In genomic region chr11:126268708-126269579, GRCh38 we compare ENCODE assay signal across 8 cellular contexts. TPM values are rescaled to one million over a fixed set of nuclear protein-coding genes. Genes with fewer than 3 reads are reported as not detected.
DNase-seq lines count a peak whose midpoint lies in the region; ATAC-seq and TF ChIP-seq lines count a peak whose summit lies in the region.

TSS of gene FOXRED1 (plus strand) at chr11:126269154. CDS start at chr11:126269207, 53 bp downstream.
A gene with protein sequence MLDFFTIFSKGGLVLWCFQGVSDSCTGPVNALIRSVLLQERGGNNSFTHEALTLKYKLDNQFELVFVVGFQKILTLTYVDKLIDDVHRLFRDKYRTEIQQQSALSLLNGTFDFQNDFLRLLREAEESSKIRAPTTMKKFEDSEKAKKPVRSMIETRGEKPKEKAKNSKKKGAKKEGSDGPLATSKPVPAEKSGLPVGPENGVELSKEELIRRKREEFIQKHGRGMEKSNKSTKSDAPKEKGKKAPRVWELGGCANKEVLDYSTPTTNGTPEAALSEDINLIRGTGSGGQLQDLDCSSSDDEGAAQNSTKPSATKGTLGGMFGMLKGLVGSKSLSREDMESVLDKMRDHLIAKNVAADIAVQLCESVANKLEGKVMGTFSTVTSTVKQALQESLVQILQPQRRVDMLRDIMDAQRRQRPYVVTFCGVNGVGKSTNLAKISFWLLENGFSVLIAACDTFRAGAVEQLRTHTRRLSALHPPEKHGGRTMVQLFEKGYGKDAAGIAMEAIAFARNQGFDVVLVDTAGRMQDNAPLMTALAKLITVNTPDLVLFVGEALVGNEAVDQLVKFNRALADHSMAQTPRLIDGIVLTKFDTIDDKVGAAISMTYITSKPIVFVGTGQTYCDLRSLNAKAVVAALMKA (minus strand): TSS chr11:126268895. CDS start chr11:126268804, 91 bp downstream.

- peak within 1 kb of the TSS; percentile 93 for H2AFZ ChIP-seq in ACC112 (ENCODE audit: low read length, unreplicated experiment)

- peak; percentile 76 for TF ChIP-seq POLR2A in breast epithelium (IDR thresholded peaks at IDR 0.05)

- H3K9ac ChIP-seq in iPS-18a (ENCODE audit: low read length) (peak within 1 kb of the TSS; percentile 84), skeletal muscle tissue (ENCODE audit: low read depth in 1 of 3, low read length in 3 of 3) (peak within 1 kb of the TSS; percentile 94 to 100 (median 99))

- H3K27ac ChIP-seq in ACC112 (ENCODE audit: low read depth, low read length) (peak within 1 kb of the TSS; percentile 78), VCaP (peak within 1 kb of the TSS; percentile 89), breast epithelium (peak within 1 kb of the TSS; percentile 92), iPS-18a (ENCODE audit: low read length) (peak within 1 kb of the TSS; percentile 65), skeletal muscle tissue (ENCODE audit: low read depth, low read length) (peak within 1 kb of the TSS; percentile 82)

- peaks cover 18% of the 10 kb centered on the region for H3K4me1 ChIP-seq in ACC112 (ENCODE audit: control insufficient read depth, insufficient read depth, low read length, unreplicated experiment)
- H3K4me1 ChIP-seq in breast epithelium = no peaks in the 10 kb centered on the region
- H3K4me1 ChIP-seq in iPS-18a (ENCODE audit: control insufficient read depth, low read depth, low read length) = peaks cover 4% of the 10 kb centered on the region
- peaks cover 13 to 26% (median 19%) of the 10 kb centered on the region in 3 donors for H3K4me1 ChIP-seq in skeletal muscle tissue (ENCODE audit: control insufficient read depth in 3 of 3, insufficient read depth in 3 of 3, low read length in 3 of 3)

- H3K36me3 ChIP-seq in ACC112 (ENCODE audit: insufficient read depth, low read length) (peaks cover 33% of the 10 kb centered on the region), breast epithelium (peaks cover 7% of the 10 kb centered on the region), iPS-18a (ENCODE audit: control insufficient read depth, low read depth, low read length) (peaks cover 48% of the 10 kb centered on the region), skeletal muscle tissue (ENCODE audit: control insufficient read depth in 3 of 3, insufficient read depth in 3 of 3, low read length in 3 of 3) (peaks cover 43 to 47% (median 43%) of the 10 kb centered on the region in 3 donors)

- H3K9me3 ChIP-seq in breast epithelium (no peaks in the 10 kb centered on the region), iPS-18a (ENCODE audit: control insufficient read depth, low read depth, low read length) (no peaks in the 10 kb centered on the region), skeletal muscle tissue (ENCODE audit: control insufficient read depth in 3 of 3, low read length in 3 of 3) (no peaks in the 10 kb centered on the region)

- ATAC-seq in GM18870 (IDR thresholded peaks at IDR 0.05; ENCODE audit: unreplicated experiment) (peak; percentile 92), HG03135 (IDR thresholded peaks at IDR 0.05; ENCODE audit: unreplicated experiment) (peak; percentile 99)

- DNase-seq in NCI-H2196 treated with DMSO at 0.1 percent for 48 hours (lab: John Stamatoyannopoulos, UW; ENCODE audit: unreplicated experiment) (peak; percentile 98), breast epithelium (ENCODE audit: low spot score in 2 of 2) (peak; percentile 100)

- TF ChIP-seq CTCF in VCaP (conservative IDR thresholded peaks at IDR 0.05) (no peak), breast epithelium (IDR thresholded peaks at IDR 0.05) (no peak)

- H3K4me3 ChIP-seq in ACC112 (ENCODE audit: low read depth, low read length) (peak within 1 kb of the TSS; percentile 97), breast epithelium (peak within 1 kb of the TSS; percentile 86 to 89 (median 89)), iPS-18a (ENCODE audit: low read length) (peak within 1 kb of the TSS; percentile 84), skeletal muscle tissue (ENCODE audit: low read length in 3 of 3) (peak within 1 kb of the TSS; percentile 78 to 99 (median 96))

- intact Hi-C loops in breast epithelium (cut with DNase I; ENCODE audit: low total_unique reads) = loop anchor here (1.0 kb wide), 1 partner anchor 40 kb away; no protein-coding TSS in a partner anchor

- H3K27me3 ChIP-seq in ACC112 (ENCODE audit: insufficient read depth, low read length) (no peaks in the 10 kb centered on the region), breast epithelium (no peaks in the 10 kb centered on the region), iPS-18a (ENCODE audit: control insufficient read depth, insufficient read depth, low read length) (no peaks in the 10 kb centered on the region), skeletal muscle tissue (ENCODE audit: control insufficient read depth in 3 of 3, insufficient read depth in 3 of 3, low read length in 3 of 3) (no peaks in the 10 kb centered on the region)

- peaks cover 41% of the 10 kb centered on the region for H3K79me2 ChIP-seq in ACC112 (ENCODE audit: control insufficient read depth, insufficient read depth, low read length, unreplicated experiment)

RNA-seq across cellular contexts. Expression of gene FOXRED1, which starts in this region (rescaled TPM):
- total RNA-seq in breast epithelium (10 to 100 TPM; 13.1 to 23.3 (median 16.6) TPM), skeletal muscle tissue (12.5 TPM)

RNA-seq across cellular contexts. Expression of the second gene that starts in this region (rescaled TPM):
- total RNA-seq in breast epithelium = 10 to 100 TPM; 75.2 to 90.6 (median 84.9) TPM
- 20.9 TPM for total RNA-seq in skeletal muscle tissue

Comparison
In these comparisons a context has a peak if more than half of its experiments do, and no peak if none do; other contexts are left out.
1. Peak in every context shown above with its lines: DNase-seq, ATAC-seq, H3K4me3 ChIP-seq and H3K27ac ChIP-seq.